In the genomic region with DNA sequence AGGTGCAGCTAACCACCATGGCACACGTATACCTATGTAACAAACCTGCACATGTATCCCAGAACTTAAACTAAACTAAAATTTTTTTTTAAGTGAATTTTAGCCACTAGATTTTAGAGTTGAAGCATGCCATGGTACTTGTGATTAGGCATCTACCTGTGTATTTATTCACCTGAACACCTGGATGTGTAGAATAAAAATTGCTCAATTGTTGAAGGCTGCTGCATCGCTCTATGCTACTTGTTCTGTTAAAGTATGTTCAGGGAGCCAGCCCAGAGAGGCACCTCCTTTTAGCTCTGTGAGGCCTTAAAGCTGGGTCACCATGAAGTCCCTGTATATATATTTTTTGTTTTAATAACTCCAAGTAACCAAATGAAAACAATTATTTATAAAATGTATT, we compare ENCODE assay signal across 25 cellular contexts. TPM values are rescaled to one million over a fixed set of nuclear protein-coding genes. Genes with fewer than 3 reads are reported as not detected.
"Had no signal": no experiment of that assay in that cellular context is flagged by ENCODE, and none has a peak within 500 bp of the region (broad histone marks: within the 10 kb centered on the region; RNA-seq: fewer than 3 reads in every experiment).

No MANE protein-coding gene starts in this region.

- FAIRE-seq: small intestine, urothelium cell line had no signal

- H3K4me2 ChIP-seq: neural progenitor cell had no signal

- H2AFZ ChIP-seq: neural progenitor cell, parathyroid adenoma had no signal

- H3K27me3 ChIP-seq: neural progenitor cell, ovary, right lobe of liver, sigmoid colon, stomach, tibial nerve, upper lobe of left lung, vagina had no signal

- H3K4me3 ChIP-seq: neural progenitor cell, ovary, psoas muscle, right lobe of liver, sigmoid colon, stomach, tibial nerve, upper lobe of left lung, vagina had no signal

- H3K36me3 ChIP-seq: neural progenitor cell, ovary, right lobe of liver, sigmoid colon, stomach, tibial nerve, upper lobe of left lung, vagina had no signal

- H3K27ac ChIP-seq: neural progenitor cell, ovary, parathyroid adenoma, psoas muscle, sigmoid colon, tibial nerve, vagina had no signal

- H3K4me1 ChIP-seq: neural progenitor cell, parathyroid adenoma, tibial nerve had no signal

- H3K9ac ChIP-seq: neural progenitor cell, parathyroid adenoma had no signal

- ATAC-seq: natural killer cell; psoas muscle; right cardiac atrium; right lobe of liver; stimulated activated effector memory CD8-positive, alpha-beta T cell treated with anti-CD3 and anti-CD28 coated beads, Interleukin-12 subunit alpha, Interleukin-12 subunit beta, amount 100 ng/mL, for 72 hours; stimulated activated naive B cell treated with anti-CD40 and anti-IgM and Interleukin-4, amounts not matched to agents 10 μg/mL and 1 μg/mL and 100 μg/mL, for 72 hours had no signal

- H3K9me3 ChIP-seq: ovary, psoas muscle, right lobe of liver, sigmoid colon, stomach, upper lobe of left lung, vagina had no signal

- H3K79me2 ChIP-seq: parathyroid adenoma had no signal

- DNase-seq: natural killer cell; occipital lobe; ovary; posterior cingulate gyrus; psoas muscle; right cardiac atrium; right lobe of liver; sigmoid colon; small intestine; stimulated activated CD4-positive, alpha-beta T cell treated with anti-CD3 and anti-CD28 coated beads, Interleukin-15, amount 100 ng/mL, for 24 hours; stimulated activated CD4-positive, alpha-beta T cell treated with anti-CD3 and anti-CD28 coated beads, Interleukin-2, amount 100 ng/mL, for 24 hours; stimulated activated CD4-positive, alpha-beta T cell treated with anti-CD3 and anti-CD28 coated beads, Interleukin-2, amount 100 ng/mL, for 48 hours; stimulated activated CD4-positive, alpha-beta T cell treated with anti-CD3 and anti-CD28 coated beads, Interleukin-4, amount 100 ng/mL, for 24 hours; stimulated activated naive B cell treated with anti-CD40 and anti-IgM and Interleukin-4, amounts not matched to agents 10 μg/mL and 1 μg/mL and 100 μg/mL, for 72 hours; stimulated activated naive CD4-positive, alpha-beta T cell treated with Interleukin-2 at 50 U/mL for 16 hours; stomach; trophoblast cell had no signal

RNA-seq across cellular contexts. Expression of gene SLC22A3, which starts 28.3 kb away (rescaled TPM):
- total RNA-seq: natural killer cell had no signal
- polyA plus RNA-seq: neural cell had no signal
